18 cellular contexts compared by ENCODE assay signal in the genomic region with DNA sequence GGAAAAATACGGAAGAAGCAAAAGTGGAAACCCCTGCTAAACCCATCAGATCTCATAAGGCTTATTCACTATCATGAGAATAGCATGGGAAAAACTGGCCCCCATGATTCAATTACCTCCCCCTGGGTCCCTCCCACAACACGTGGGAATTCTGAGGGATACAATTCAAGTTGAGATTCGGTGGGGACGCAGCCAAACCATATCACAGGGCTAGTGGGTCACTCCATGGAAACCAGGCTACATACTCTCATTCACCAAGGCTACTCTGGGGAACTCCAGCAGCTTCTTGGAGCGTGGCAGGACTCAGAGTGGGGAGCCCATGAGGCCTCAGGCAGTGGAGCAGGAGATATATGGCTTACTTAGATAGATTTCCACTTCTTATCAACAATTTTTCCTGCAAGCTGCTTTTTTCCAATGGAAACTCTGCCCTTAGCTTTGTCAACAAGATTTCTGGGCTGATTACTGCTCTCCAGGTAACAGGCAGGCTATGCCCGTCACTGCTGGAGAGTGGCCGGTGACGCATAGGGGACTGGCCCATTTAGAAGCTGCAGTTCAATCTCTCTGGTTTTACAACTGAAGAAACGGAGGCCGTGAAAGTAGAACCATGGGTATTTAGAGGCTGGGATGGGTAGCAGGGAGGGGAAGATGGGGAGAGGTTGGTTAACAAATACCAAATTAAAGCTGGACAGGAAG. TPM values are rescaled to one million over a fixed set of nuclear protein-coding genes. Genes with fewer than 3 reads are reported as not detected.
DNase-seq lines count a peak whose midpoint lies in the region; ATAC-seq, FAIRE-seq and TF ChIP-seq lines count a peak whose summit lies in the region.
"Had no signal": no experiment of that assay in that cellular context is flagged by ENCODE, and none has a peak within 500 bp of the region (broad histone marks: within the 10 kb centered on the region; RNA-seq: fewer than 3 reads in every experiment).

No MANE protein-coding gene starts in this region.

- ATAC-seq in activated naive CD8-positive, alpha-beta T cell treated with anti-CD3 and anti-CD28 coated beads, Interleukin-2, amount 50 U/mL, for 24 hours: no peak
- ATAC-seq in natural killer cell (no peak), gastrocnemius medialis (no peak)

- H3K4me1 Mint-ChIP-seq in activated CD4-positive, alpha-beta T cell treated with anti-CD3 and anti-CD28 coated beads, Interleukin-2, amount 10 ng/mL, durations not matched to agents 24 days and 14 days: peaks cover 91% of the 10 kb centered on the region
- H3K4me1 Mint-ChIP-seq in activated naive CD8-positive, alpha-beta T cell treated with anti-CD3 and anti-CD28 coated beads, Interleukin-2, amount 50 U/mL, for 24 hours: peaks cover 90% of the 10 kb centered on the region
- H3K4me1 Mint-ChIP-seq in natural killer cell (peaks cover 0 to 12% of the 10 kb centered on the region in 2 donors), HFFc6 (ENCODE audit: low read depth) (peaks cover 26% of the 10 kb centered on the region)

- H3K9me3 Mint-ChIP-seq in activated CD4-positive, alpha-beta T cell treated with anti-CD3 and anti-CD28 coated beads, Interleukin-2, amount 10 ng/mL, durations not matched to agents 24 days and 14 days: peaks cover 4% of the 10 kb centered on the region
- no peaks in the 10 kb centered on the region for H3K9me3 Mint-ChIP-seq in activated naive CD8-positive, alpha-beta T cell treated with anti-CD3 and anti-CD28 coated beads, Interleukin-2, amount 50 U/mL, for 24 hours
- no peaks in the 10 kb centered on the region for H3K9me3 Mint-ChIP-seq in natural killer cell
- H3K9me3 Mint-ChIP-seq in HFFc6: no peaks in the 10 kb centered on the region

- H3K27me3 Mint-ChIP-seq in activated CD4-positive, alpha-beta T cell treated with anti-CD3 and anti-CD28 coated beads, Interleukin-2, amount 10 ng/mL, durations not matched to agents 24 days and 14 days: no peaks in the 10 kb centered on the region
- H3K27me3 Mint-ChIP-seq in activated naive CD8-positive, alpha-beta T cell treated with anti-CD3 and anti-CD28 coated beads, Interleukin-2, amount 50 U/mL, for 24 hours: no peaks in the 10 kb centered on the region
- H3K27me3 Mint-ChIP-seq in natural killer cell (ENCODE audit: low read depth in 2 of 2) (peaks cover 0 to 5% of the 10 kb centered on the region in 2 donors), HFFc6 (ENCODE audit: insufficient read depth) (no peaks in the 10 kb centered on the region)

- peak overlapping the region; percentile 91 for H3K4me3 Mint-ChIP-seq in activated CD4-positive, alpha-beta T cell treated with anti-CD3 and anti-CD28 coated beads, Interleukin-2, amount 10 ng/mL, durations not matched to agents 24 days and 14 days
- no peak overlapping the region for H3K4me3 Mint-ChIP-seq in activated naive CD8-positive, alpha-beta T cell treated with anti-CD3 and anti-CD28 coated beads, Interleukin-2, amount 50 U/mL, for 24 hours
- H3K4me3 Mint-ChIP-seq in natural killer cell (no peak overlapping the region), HFFc6 (no peak overlapping the region)
- H3K4me3 Mint-ChIP-seq: B cell had no signal

- no peaks in the 10 kb centered on the region for H3K27me3 ChIP-seq in gastrocnemius medialis
- H3K27me3 ChIP-seq: breast epithelium had no signal

- no peak overlapping the region for H3K4me3 ChIP-seq in gastrocnemius medialis
- H3K4me3 ChIP-seq: breast epithelium, thoracic aorta had no signal

- DNase-seq in activated CD4-positive, alpha-beta T cell treated with anti-CD3 and anti-CD28 coated beads, Interleukin-2, amount 10 ng/mL, durations not matched to agents 24 days and 14 days: no peak
- DNase-seq in activated CD4-positive, alpha-beta T cell treated with anti-CD3 and anti-CD28 coated beads, Interleukin-2, amount 50 U/mL, for 1 hour: no peak
- DNase-seq in GM12892 (ENCODE audit: insufficient read length): no peak
- no peak for DNase-seq in activated naive CD8-positive, alpha-beta T cell treated with anti-CD3 and anti-CD28 coated beads, Interleukin-2, amount 50 U/mL, for 24 hours
- no peak for DNase-seq in natural killer cell
- no peak for DNase-seq in HFFc6
- no peak for DNase-seq in gastrocnemius medialis
- no peak for DNase-seq in activated CD4-positive, CD25-positive, alpha-beta regulatory T cell treated with anti-CD3 and anti-CD28 coated beads, Interleukin-2, amount 50 U/mL, for 72 hours
- DNase-seq: Calu3, NCI-H1105 treated with DMSO at 0.1 percent for 48 hours, NCI-H2081 treated with DMSO at 0.1 percent for 48 hours, NCI-H446 treated with DMSO at 0.1 percent for 48 hours had no signal

- no peaks in the 10 kb centered on the region for H3K36me3 ChIP-seq in gastrocnemius medialis
- H3K36me3 ChIP-seq: breast epithelium, thoracic aorta had no signal

- no peak for TF ChIP-seq POLR2A in GM12892 (IDR thresholded peaks at IDR 0.05; ENCODE audit: low read depth, low read length)
- no peak for TF ChIP-seq POLR2A in gastrocnemius medialis (IDR thresholded peaks at IDR 0.05)

- H3K27ac ChIP-seq in gastrocnemius medialis: no peak overlapping the region
- H3K27ac ChIP-seq: thoracic aorta had no signal

- H3K27ac Mint-ChIP-seq in activated CD4-positive, alpha-beta T cell treated with anti-CD3 and anti-CD28 coated beads, Interleukin-2, amount 10 ng/mL, durations not matched to agents 24 days and 14 days: peak overlapping the region; percentile 99
- H3K27ac Mint-ChIP-seq in activated naive CD8-positive, alpha-beta T cell treated with anti-CD3 and anti-CD28 coated beads, Interleukin-2, amount 50 U/mL, for 24 hours: peak overlapping the region; percentile 74
- peak overlapping the region; percentile 54 to 67 for H3K27ac Mint-ChIP-seq in natural killer cell
- H3K27ac Mint-ChIP-seq in HFFc6: no peak overlapping the region
- H3K27ac Mint-ChIP-seq: B cell had no signal

- H3K9me3 ChIP-seq in gastrocnemius medialis: no peaks in the 10 kb centered on the region
- H3K9me3 ChIP-seq: breast epithelium, thoracic aorta had no signal

- FAIRE-seq in GM12892 (lab: Jason Lieb, UNC): peak; percentile 50
- FAIRE-seq: A204.1, keratinocyte had no signal

- no peak for TF ChIP-seq CTCF in natural killer cell (IDR thresholded peaks at IDR 0.05)
- TF ChIP-seq CTCF in HFFc6 (IDR thresholded peaks at IDR 0.05): no peak
- no peak for TF ChIP-seq CTCF in gastrocnemius medialis (IDR thresholded peaks at IDR 0.05 in 4 of 5, conservative IDR thresholded peaks at IDR 0.05 in 1 of 5)

- in situ Hi-C loops in gastrocnemius medialis (cut with MboI; ENCODE audit: low sequenced_read_pairs in 4 of 4): no loop called here

- intact Hi-C loops in activated CD4-positive, alpha-beta T cell treated with anti-CD3 and anti-CD28 coated beads, Interleukin-2, amount 10 ng/mL, durations not matched to agents 24 days and 14 days (cut with micrococcal nuclease): loop anchor here (5.0 to 10.0 kb wide), 2 partner anchors 1513 to 1671 kb away; partner anchors contain the start of gene SLC38A2
- intact Hi-C loops in natural killer cell (cut with micrococcal nuclease): no loop called here
- intact Hi-C loops in gastrocnemius medialis (cut with DNase I; ENCODE audit: low total_unique reads): no loop called here

- peaks cover 84% of the 10 kb centered on the region for H3K36me3 Mint-ChIP-seq in activated CD4-positive, alpha-beta T cell treated with anti-CD3 and anti-CD28 coated beads, Interleukin-2, amount 10 ng/mL, durations not matched to agents 24 days and 14 days (ENCODE audit: low read depth)
- H3K36me3 Mint-ChIP-seq in activated naive CD8-positive, alpha-beta T cell treated with anti-CD3 and anti-CD28 coated beads, Interleukin-2, amount 50 U/mL, for 24 hours (ENCODE audit: low read depth): peaks cover 57% of the 10 kb centered on the region
- H3K36me3 Mint-ChIP-seq in natural killer cell (no peaks in the 10 kb centered on the region), HFFc6 (ENCODE audit: low read depth) (no peaks in the 10 kb centered on the region; the same call in 1 of the 2 replicates)

- no peaks in the 10 kb centered on the region for H3K4me1 ChIP-seq in gastrocnemius medialis

RNA-seq across cellular contexts. Expression of gene VDR, which starts 16.5 kb away (rescaled TPM):
- total RNA-seq in activated CD4-positive, alpha-beta T cell treated with anti-CD3 and anti-CD28 coated beads, Interleukin-2, amount 10 ng/mL, durations not matched to agents 24 days and 14 days: 267 and 277 TPM in 2 replicates
- polyA plus RNA-seq in GM12892 (2012; ENCODE audit: missing spikeins): 12.0 TPM
- total RNA-seq in natural killer cell (1 to 10 TPM; 1.1 to 2.5 (median 1.6) TPM), gastrocnemius medialis (1 to 10 TPM; 3.2 to 6.1 (median 4.4) TPM)
- 10 to 100 TPM in 3 of 6 experiments, 1 to 10 TPM in 3; 8.4 to 14.8 (median 10.1) TPM for total RNA-seq in HFFc6 (2021; fragmentation: NEBNext Ultra II Directional; extraction: Animal tissue kit (Norgen Biotek cat#: 25700))
- total RNA-seq: lung microvascular endothelial cell had no signal

Comparison
In these comparisons a context has a peak if more than half of its experiments do, and no peak if none do; other contexts are left out.
1. RNA of gene VDR, which starts 16.5 kb away (total RNA-seq): 267 to 277 TPM in activated CD4-positive, alpha-beta T cell treated with anti-CD3 and anti-CD28 coated beads, Interleukin-2, amount 10 ng/mL, durations not matched to agents 24 days and 14 days; 8.4 to 14.8 TPM in HFFc6, 3.2 to 6.1 TPM in gastrocnemius medialis and 1.1 to 2.5 TPM in natural killer cell; every median in the first group is over 10 times any median in the second.